Comparison of ENCODE assay signal across 9 cellular contexts in the genomic region with DNA sequence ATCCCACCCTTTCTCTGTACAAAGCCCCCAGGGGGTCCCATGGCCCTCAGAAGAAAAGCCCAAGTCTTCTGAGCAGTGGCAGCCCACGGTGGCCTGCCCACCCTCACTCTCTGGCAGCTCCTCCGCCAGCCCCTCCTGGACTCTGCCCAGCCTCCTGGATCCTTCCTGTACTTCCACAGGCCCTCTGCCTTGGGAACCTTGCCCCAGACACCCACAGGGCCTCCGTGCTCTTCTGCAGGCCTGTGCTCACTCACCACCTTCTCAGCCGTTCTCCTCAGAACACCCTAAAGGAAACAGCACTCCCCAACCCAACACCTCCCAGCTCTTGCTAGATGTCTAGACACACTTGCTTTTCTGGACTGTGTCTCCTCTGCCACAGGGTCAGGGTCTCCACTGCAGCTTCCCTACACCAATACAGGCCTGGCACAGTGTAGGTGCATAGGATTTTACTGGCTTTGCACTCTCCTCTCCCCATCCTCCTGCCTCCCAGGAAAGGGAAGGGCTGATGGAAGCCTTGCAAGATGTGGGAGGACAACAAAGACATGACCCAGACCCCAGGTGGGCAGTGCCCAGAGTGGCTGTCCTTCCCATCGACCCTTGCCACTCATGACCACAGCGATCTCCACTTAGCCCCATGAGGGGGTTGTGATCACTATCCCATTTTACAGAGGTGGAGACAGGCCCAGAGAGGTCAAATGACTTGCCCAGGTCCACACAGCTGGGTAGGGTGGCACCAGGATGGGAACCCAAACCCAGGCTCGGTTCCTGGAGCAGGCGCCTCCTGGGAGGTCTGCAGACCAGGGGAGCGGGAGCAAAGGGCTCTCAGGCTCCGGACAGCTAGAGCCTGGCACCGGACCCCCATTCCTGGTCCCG. TPM values are rescaled to one million over a fixed set of nuclear protein-coding genes. Genes with fewer than 3 reads are reported as not detected.
DNase-seq lines count a peak whose midpoint lies in the region; ATAC-seq and TF ChIP-seq lines count a peak whose summit lies in the region.
"Had no signal": no experiment of that assay in that cellular context is flagged by ENCODE, and none has a peak within 500 bp of the region (broad histone marks: within the 10 kb centered on the region; RNA-seq: fewer than 3 reads in every experiment).

No MANE protein-coding gene starts in this region.

- no peak for ATAC-seq in left lung
- ATAC-seq in body of pancreas, result no peak
- ATAC-seq in HG03196 (IDR thresholded peaks at IDR 0.05; ENCODE audit: unreplicated experiment), result no peak
- no peak for ATAC-seq in HG03175 (IDR thresholded peaks at IDR 0.05; ENCODE audit: unreplicated experiment)
- ATAC-seq: Panc1 had no signal

- POLR2A ChIA-PET in HEK293 (lab: Yijun Ruan, JAX), result interaction anchor here (1.0 kb wide), 1 partner anchor 18 kb away, joined by 4 read pairs; no protein-coding TSS in a partner anchor

- H3K4me3 ChIP-seq in HEK293 (ENCODE audit: low read depth, low read length) (peak overlapping the region; percentile 80), brain microvascular endothelial cell (ENCODE audit: low read depth, low read length) (peak overlapping the region; percentile 79), left lung (peak overlapping the region; percentile 48 to 55), stomach smooth muscle (ENCODE audit: low read length in 2 of 2) (peak overlapping the region; percentile 57 to 86), body of pancreas (no peak overlapping the region)

- DNase-seq in brain microvascular endothelial cell, result no peak
- DNase-seq in left lung, result peak in 1 of 2 donors; percentile 27
- no peak for DNase-seq in body of pancreas
- DNase-seq in T-helper 1 cell, result no peak

- intact Hi-C loops in left lung (cut with DNase I) (no loop called here), body of pancreas (cut with DNase I) (no loop called here)

- no peaks in the 10 kb centered on the region for H3K4me1 ChIP-seq in HEK293 (ENCODE audit: control insufficient read depth, insufficient read depth, low read length)
- H3K4me1 ChIP-seq in left lung, result peaks cover 15 to 40% of the 10 kb centered on the region in 2 donors
- H3K4me1 ChIP-seq in stomach smooth muscle (ENCODE audit: control insufficient read depth, insufficient read depth, low read length), result peaks cover 53% of the 10 kb centered on the region
- peaks cover 38% of the 10 kb centered on the region for H3K4me1 ChIP-seq in body of pancreas

- WGBS in body of pancreas, 2 donors, result 73 to 93% methylated on average over 4 to 12 of the region's 12 CpGs

- in situ Hi-C loops in brain microvascular endothelial cell (cut with HindIII; ENCODE audit: low pct_ligation_motif_present, low sequenced_read_pairs), result no loop called here

- H3K36me3 ChIP-seq in HEK293 (ENCODE audit: control insufficient read depth in 2 of 2, insufficient read depth in 1 of 2, low read length in 2 of 2) (peaks cover 0 to 30% of the 10 kb centered on the region in 2 experiments; a peak in 1 of 3 replicates), brain microvascular endothelial cell (replicated peaks) (no peaks in the 10 kb centered on the region), left lung (no peaks in the 10 kb centered on the region), stomach smooth muscle (ENCODE audit: control insufficient read depth in 2 of 2, insufficient read depth in 2 of 2, low read length in 2 of 2) (no peaks in the 10 kb centered on the region), body of pancreas (replicated peaks in 1 of 2; ENCODE audit: insufficient read depth in 1 of 2, low read depth in 2 of 2) (no peaks in the 10 kb centered on the region)

- CTCF ChIA-PET in HEK293 (lab: Yijun Ruan, JAX), result interaction anchor here (0.6 to 3.4 kb wide), 4 partner anchors 8 to 20 kb away, joined by 3 to 18 read pairs (median 10); no protein-coding TSS in a partner anchor

- no peaks in the 10 kb centered on the region for H3K9me3 ChIP-seq in HEK293 (ENCODE audit: control insufficient read depth, insufficient read depth, low read depth, low read length)
- H3K9me3 ChIP-seq in left lung, result no peaks in the 10 kb centered on the region
- H3K9me3 ChIP-seq in stomach smooth muscle (ENCODE audit: control insufficient read depth in 2 of 2, low read length in 2 of 2), result no peaks in the 10 kb centered on the region
- no peaks in the 10 kb centered on the region for H3K9me3 ChIP-seq in body of pancreas

- peak overlapping the region; percentile 42 to 58 for H3K9ac ChIP-seq in stomach smooth muscle (ENCODE audit: low read length in 2 of 2)

- TF ChIP-seq POLR2A in body of pancreas (IDR thresholded peaks at IDR 0.05), result no peak

- TF ChIP-seq CTCF in HEK293 (tag by site-specific recombination; IDR thresholded peaks at IDR 0.05) (no peak), brain microvascular endothelial cell (IDR thresholded peaks at IDR 0.05; ENCODE audit: low read depth, low read length, missing control alignments) (no peak), left lung (IDR thresholded peaks at IDR 0.05) (no peak), body of pancreas (IDR thresholded peaks at IDR 0.05) (no peak)

- H3K27me3 ChIP-seq in brain microvascular endothelial cell (replicated peaks) (no peaks in the 10 kb centered on the region), left lung (peaks cover 24 to 86% of the 10 kb centered on the region in 2 donors), stomach smooth muscle (ENCODE audit: control insufficient read depth in 1 of 2, insufficient read depth in 2 of 2, low read length in 2 of 2) (peaks cover 0 to 3% of the 10 kb centered on the region in 2 donors), body of pancreas (peaks cover 0 to 15% of the 10 kb centered on the region in 2 donors)

- no peak overlapping the region; the same call in 1 of the 2 replicates for H3K27ac ChIP-seq in HEK293 (ENCODE audit: extremely low read depth, low read depth, low read length)
- no peak overlapping the region for H3K27ac ChIP-seq in brain microvascular endothelial cell
- H3K27ac ChIP-seq in left lung, result peak overlapping the region in 1 of 2 donors; percentile 33
- no peak overlapping the region for H3K27ac ChIP-seq in stomach smooth muscle (ENCODE audit: low read length)
- H3K27ac ChIP-seq in body of pancreas, result no peak overlapping the region

TF ChIP-seq in HEK293, 187 proteins besides CTCF, POLR2A, EP300 and RAD21 (continues in another document):
- no peak for TF ChIP-seq HOXC10 (CRISPR knock-in tag; IDR thresholded peaks at IDR 0.05)
- TF ChIP-seq, protein P1, sequence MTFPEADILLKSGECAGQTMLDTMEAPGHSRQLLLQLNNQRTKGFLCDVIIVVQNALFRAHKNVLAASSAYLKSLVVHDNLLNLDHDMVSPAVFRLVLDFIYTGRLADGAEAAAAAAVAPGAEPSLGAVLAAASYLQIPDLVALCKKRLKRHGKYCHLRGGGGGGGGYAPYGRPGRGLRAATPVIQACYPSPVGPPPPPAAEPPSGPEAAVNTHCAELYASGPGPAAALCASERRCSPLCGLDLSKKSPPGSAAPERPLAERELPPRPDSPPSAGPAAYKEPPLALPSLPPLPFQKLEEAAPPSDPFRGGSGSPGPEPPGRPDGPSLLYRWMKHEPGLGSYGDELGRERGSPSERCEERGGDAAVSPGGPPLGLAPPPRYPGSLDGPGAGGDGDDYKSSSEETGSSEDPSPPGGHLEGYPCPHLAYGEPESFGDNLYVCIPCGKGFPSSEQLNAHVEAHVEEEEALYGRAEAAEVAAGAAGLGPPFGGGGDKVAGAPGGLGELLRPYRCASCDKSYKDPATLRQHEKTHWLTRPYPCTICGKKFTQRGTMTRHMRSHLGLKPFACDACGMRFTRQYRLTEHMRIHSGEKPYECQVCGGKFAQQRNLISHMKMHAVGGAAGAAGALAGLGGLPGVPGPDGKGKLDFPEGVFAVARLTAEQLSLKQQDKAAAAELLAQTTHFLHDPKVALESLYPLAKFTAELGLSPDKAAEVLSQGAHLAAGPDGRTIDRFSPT (tag by site-specific recombination; IDR thresholded peaks at IDR 0.05), result 0 out of 2 replicates have a peak, but pooled peaks have one; percentile 21
- TF ChIP-seq ZFP3 (tag by site-specific recombination; IDR thresholded peaks at IDR 0.05; ENCODE audit: low read depth), result no peak
- TF ChIP-seq, protein P2, sequence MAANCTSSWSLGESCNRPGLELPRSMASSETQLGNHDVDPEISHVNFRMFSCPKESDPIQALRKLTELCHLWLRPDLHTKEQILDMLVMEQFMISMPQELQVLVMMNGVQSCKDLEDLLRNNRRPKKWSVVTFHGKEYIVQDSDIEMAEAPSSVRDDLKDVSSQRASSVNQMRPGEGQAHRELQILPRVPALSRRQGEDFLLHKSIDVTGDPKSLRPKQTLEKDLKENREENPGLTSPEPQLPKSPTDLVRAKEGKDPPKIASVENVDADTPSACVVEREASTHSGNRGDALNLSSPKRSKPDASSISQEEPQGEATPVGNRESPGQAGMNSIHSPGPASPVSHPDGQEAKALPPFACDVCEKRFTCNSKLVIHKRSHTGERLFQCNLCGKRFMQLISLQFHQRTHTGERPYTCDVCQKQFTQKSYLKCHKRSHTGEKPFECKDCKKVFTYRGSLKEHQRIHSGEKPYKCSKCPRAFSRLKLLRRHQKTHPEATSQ (tag by site-specific recombination; IDR thresholded peaks at IDR 0.05), result no peak
- TF ChIP-seq ZNF777 (tag by site-specific recombination; IDR thresholded peaks at IDR 0.05; ENCODE audit: borderline replicate concordance), result no peak
- no peak for TF ChIP-seq ZFP41 (tag by site-specific recombination; IDR thresholded peaks at IDR 0.05; ENCODE audit: borderline replicate concordance)

RNA-seq across cellular contexts. Expression of a gene that starts 2.0 kb away (rescaled TPM):
- total RNA-seq in left lung (10 to 100 TPM; 22.9 to 24.1 TPM), body of pancreas (10 to 100 TPM in 1 of 2 donors, 1 to 10 TPM in 1; 9.9 to 13.5 TPM)

RNA-seq across cellular contexts. Expression of a gene that starts 41.7 kb away (rescaled TPM):
- total RNA-seq in left lung (10 to 100 TPM; 11.0 to 13.5 TPM), body of pancreas (10 to 100 TPM in 1 of 2 donors, 1 to 10 TPM in 1; 7.3 to 10.4 TPM)

RNA-seq across cellular contexts. Expression of a gene that starts 59.9 kb away (rescaled TPM):
- 10 to 100 TPM; 22.0 to 26.4 TPM for total RNA-seq in left lung
- total RNA-seq in body of pancreas, result 10 to 100 TPM; 10.1 to 11.9 TPM

Comparison
In these comparisons a context has a peak if more than half of its experiments do, and no peak if none do; other contexts are left out.
1. H3K4me3 ChIP-seq: peak in HEK293 (single experiment), brain microvascular endothelial cell (single experiment), left lung (2 of 2) and stomach smooth muscle (2 of 2); none in body of pancreas (0 of 2).